In genomic region chr2:202311823-202312388, GRCh38 we compare ENCODE assay signal across 22 cellular contexts. TPM values are rescaled to one million over a fixed set of nuclear protein-coding genes. Genes with fewer than 3 reads are reported as not detected.
DNase-seq lines count a peak whose midpoint lies in the region; ATAC-seq and TF ChIP-seq lines count a peak whose summit lies in the region.
"Had no signal": no experiment of that assay in that cellular context is flagged by ENCODE, and none has a peak within 500 bp of the region (broad histone marks: within the 10 kb centered on the region; RNA-seq: fewer than 3 reads in every experiment).

No MANE protein-coding gene starts in this region.

- peaks cover 40% of the 10 kb centered on the region for H3K4me1 ChIP-seq in KMS-11 (ENCODE audit: low read depth, poor library complexity, severe bottlenecking)
- H3K4me1 ChIP-seq: breast epithelium, parathyroid adenoma had no signal

- no peak overlapping the region for H3K4me3 ChIP-seq in KMS-11 (IDR thresholded peaks at IDR 0.05; ENCODE audit: insufficient read depth, low read depth, low read length)
- H3K4me3 ChIP-seq: breast epithelium, right lobe of liver, vagina had no signal

- CTCF ChIA-PET in activated CD4-positive, alpha-beta T cell treated with anti-CD3 and anti-CD28 coated beads for 36 hours (lab: Charles Lee) = interaction anchor here (0.5 kb wide), 1 partner anchor 1866 kb away, joined by 3 read pairs; no protein-coding TSS in a partner anchor
- CTCF ChIA-PET in WTC11 (lab: Charles Lee) = interaction anchor here (1.0 to 1.3 kb wide), 2 partner anchors 183 to 195 kb away, joined by 3 read pairs; no protein-coding TSS in a partner anchor

- peak overlapping the region; percentile 21 for H3K27ac Mint-ChIP-seq in activated CD4-positive, alpha-beta T cell treated with anti-CD3 and anti-CD28 coated beads for 36 hours
- H3K27ac Mint-ChIP-seq in WTC11 (peak overlapping the region; percentile 90), nephron progenitor cell (peak overlapping the region; percentile 95)
- H3K27ac Mint-ChIP-seq: natural killer cell had no signal

- peaks cover 20% of the 10 kb centered on the region for H3K36me3 Mint-ChIP-seq in activated CD4-positive, alpha-beta T cell treated with anti-CD3 and anti-CD28 coated beads for 36 hours (ENCODE audit: low read depth)
- H3K36me3 Mint-ChIP-seq in WTC11 (0 out of 2 replicates have a peak, but pooled peaks cover 6% of the 10 kb centered on the region), nephron progenitor cell (ENCODE audit: low read depth) (peaks cover 31% of the 10 kb centered on the region)
- H3K36me3 Mint-ChIP-seq: natural killer cell had no signal

- no peak for ATAC-seq in activated CD4-positive, alpha-beta T cell treated with anti-CD3 and anti-CD28 coated beads for 36 hours
- ATAC-seq in WTC11 (peak; percentile 23; the same call in 1 of the 2 replicates), HG02588 (IDR thresholded peaks at IDR 0.05; ENCODE audit: unreplicated experiment) (no peak)
- ATAC-seq: natural killer cell had no signal

- no peak for DNase-seq in activated CD4-positive, alpha-beta T cell treated with anti-CD3 and anti-CD28 coated beads for 36 hours
- no peak for DNase-seq in activated CD4-positive, alpha-beta T cell treated with anti-CD3 and anti-CD28 coated beads, Interleukin-2, amount 50 U/mL, for 1 hour
- DNase-seq in WTC11 (ENCODE audit: low spot score) (no peak), nephron progenitor cell (no peak), NCI-H69 (lab: John Stamatoyannopoulos, UW) (no peak), UCSD-AML1 (lab: John Stamatoyannopoulos, UW; ENCODE audit: unreplicated experiment) (no peak)
- DNase-seq: activated CD4-positive, alpha-beta T cell treated with anti-CD3 and anti-CD28 coated beads, Interleukin-2, amount 50 U/mL, for 4 hours; activated T-cell treated with anti-CD3 and anti-CD28 coated beads, Interleukin-2, amount 50 U/mL, for 4 hours; C1 segment of cervical spinal cord; cortex of kidney; natural killer cell; NCI-H2081 treated with DMSO at 0.1 percent for 48 hours; NCI-H526; right lobe of liver; SIG-M5; stimulated activated CD4-positive, alpha-beta T cell treated with anti-CD3 and anti-CD28 coated beads, Interleukin-15, amount 100 ng/mL, for 24 hours; T-cell had no signal

- intact Hi-C loops in activated CD4-positive, alpha-beta T cell treated with anti-CD3 and anti-CD28 coated beads for 36 hours (cut with DNase I, micrococcal nuclease) = no loop called here

- H3K36me3 ChIP-seq in KMS-11 (ENCODE audit: insufficient read depth) = no peaks in the 10 kb centered on the region
- H3K36me3 ChIP-seq: breast epithelium had no signal

- H3K4me3 Mint-ChIP-seq in activated CD4-positive, alpha-beta T cell treated with anti-CD3 and anti-CD28 coated beads for 36 hours = no peak overlapping the region
- no peak overlapping the region for H3K4me3 Mint-ChIP-seq in WTC11
- no peak overlapping the region for H3K4me3 Mint-ChIP-seq in nephron progenitor cell
- H3K4me3 Mint-ChIP-seq: activated T-cell treated with anti-CD3 and anti-CD28 coated beads, Interleukin-2, amount 50 U/mL, for 4 hours; natural killer cell; T-cell had no signal

- POLR2A ChIA-PET in activated CD4-positive, alpha-beta T cell treated with anti-CD3 and anti-CD28 coated beads for 36 hours (lab: Charles Lee) = interaction anchor here (1.1 kb wide), 1 partner anchor 12 kb away, joined by 5 read pairs; no protein-coding TSS in a partner anchor
- POLR2A ChIA-PET in WTC11 (lab: Charles Lee) = interaction anchor here (0.9 to 1.0 kb wide), 2 partner anchors 10 to 110 kb away, joined by 3 to 7 read pairs; no protein-coding TSS in a partner anchor

- peak overlapping the region; percentile 66 for H3K4me2 ChIP-seq in KMS-11

- no peak for TF ChIP-seq CTCF in KMS-11 (conservative IDR thresholded peaks at IDR 0.05; ENCODE audit: low read depth, low read length)
- TF ChIP-seq CTCF in WTC11 (IDR thresholded peaks at IDR 0.05) = no peak
- TF ChIP-seq CTCF in nephron progenitor cell (IDR thresholded peaks at IDR 0.05) = no peak

- no peaks in the 10 kb centered on the region for H3K9me3 Mint-ChIP-seq in activated CD4-positive, alpha-beta T cell treated with anti-CD3 and anti-CD28 coated beads for 36 hours (ENCODE audit: low read depth)
- H3K9me3 Mint-ChIP-seq in WTC11 = no peaks in the 10 kb centered on the region
- H3K9me3 Mint-ChIP-seq in nephron progenitor cell = no peaks in the 10 kb centered on the region
- H3K9me3 Mint-ChIP-seq: activated T-cell treated with anti-CD3 and anti-CD28 coated beads, Interleukin-2, amount 50 U/mL, for 4 hours; natural killer cell; T-cell had no signal

- no peaks in the 10 kb centered on the region for H4K20me1 ChIP-seq in KMS-11 (ENCODE audit: insufficient read depth)

- H3K79me2 ChIP-seq in KMS-11 (ENCODE audit: insufficient read depth, low read depth) = no peaks in the 10 kb centered on the region

- no peaks in the 10 kb centered on the region for H3K27me3 Mint-ChIP-seq in activated CD4-positive, alpha-beta T cell treated with anti-CD3 and anti-CD28 coated beads for 36 hours
- no peaks in the 10 kb centered on the region for H3K27me3 Mint-ChIP-seq in WTC11 (ENCODE audit: low read depth)
- no peaks in the 10 kb centered on the region for H3K27me3 Mint-ChIP-seq in nephron progenitor cell (ENCODE audit: low read depth, poor library complexity)
- H3K27me3 Mint-ChIP-seq: T-cell had no signal

- peak overlapping the region; percentile 67 for H3K27ac ChIP-seq in KMS-11
- H3K27ac ChIP-seq: breast epithelium, parathyroid adenoma, right lobe of liver, vagina had no signal

- peak overlapping the region; percentile 9; the same call in 1 of the 2 replicates for H3K9ac ChIP-seq in KMS-11
- H3K9ac ChIP-seq: parathyroid adenoma had no signal

- no peaks in the 10 kb centered on the region for H3K4me1 Mint-ChIP-seq in activated CD4-positive, alpha-beta T cell treated with anti-CD3 and anti-CD28 coated beads for 36 hours
- H3K4me1 Mint-ChIP-seq in WTC11 (0 out of 2 replicates have a peak, but pooled peaks cover 2% of the 10 kb centered on the region), nephron progenitor cell (no peaks in the 10 kb centered on the region)
- H3K4me1 Mint-ChIP-seq: natural killer cell, T-cell had no signal

- H2AFZ ChIP-seq in KMS-11 (ENCODE audit: low read depth) = 0 out of 2 replicates have a peak overlapping the region, but pooled peaks have one; percentile 28
- H2AFZ ChIP-seq: parathyroid adenoma had no signal

- H3K27me3 ChIP-seq in KMS-11 (ENCODE audit: insufficient read depth, low read depth) = no peaks in the 10 kb centered on the region
- H3K27me3 ChIP-seq: breast epithelium, right lobe of liver, vagina had no signal

TF ChIP-seq in WTC11, 78 proteins besides CTCF, POLR2A, EP300 and RAD21:
- TF ChIP-seq ZNF121 (CRISPR knock-in tag; IDR thresholded peaks at IDR 0.05) = no peak
- TF ChIP-seq ZMAT4 (CRISPR knock-in tag; IDR thresholded peaks at IDR 0.05) = no peak
- TF ChIP-seq GABPB1 (CRISPR knock-in tag; IDR thresholded peaks at IDR 0.05) = no peak
- no peak for TF ChIP-seq ZNF232 (CRISPR knock-in tag; IDR thresholded peaks at IDR 0.05)
- TF ChIP-seq ESRRA (CRISPR knock-in tag; IDR thresholded peaks at IDR 0.05; ENCODE audit: borderline replicate concordance) = no peak
- TF ChIP-seq ERG (CRISPR knock-in tag; IDR thresholded peaks at IDR 0.05) = no peak
- TF ChIP-seq JAZF1 (CRISPR knock-in tag; IDR thresholded peaks at IDR 0.05) = no peak
- TF ChIP-seq PRDM15 (CRISPR knock-in tag; IDR thresholded peaks at IDR 0.05) = no peak
- TF ChIP-seq ELF4 (CRISPR knock-in tag; IDR thresholded peaks at IDR 0.05; ENCODE audit: low read depth) = no peak

RNA-seq across cellular contexts. Expression of gene NOP58, which starts 46.3 kb away (rescaled TPM):
- 100 to 1,000 TPM; 160 to 180 TPM for total RNA-seq in activated CD4-positive, alpha-beta T cell treated with anti-CD3 and anti-CD28 coated beads for 36 hours
- total RNA-seq in WTC11 (2021) = 124 to 136 TPM (median 129 TPM) in 3 replicates

Comparison
In these comparisons a context has a peak if more than half of its experiments do, and no peak if none do; other contexts are left out.
1. H3K27ac Mint-ChIP-seq: peak in every context shown above with its lines; median percentile 95 in nephron progenitor cell; 90 in WTC11; 21 in activated CD4-positive, alpha-beta T cell treated with anti-CD3 and anti-CD28 coated beads for 36 hours.